In the genomic region with DNA sequence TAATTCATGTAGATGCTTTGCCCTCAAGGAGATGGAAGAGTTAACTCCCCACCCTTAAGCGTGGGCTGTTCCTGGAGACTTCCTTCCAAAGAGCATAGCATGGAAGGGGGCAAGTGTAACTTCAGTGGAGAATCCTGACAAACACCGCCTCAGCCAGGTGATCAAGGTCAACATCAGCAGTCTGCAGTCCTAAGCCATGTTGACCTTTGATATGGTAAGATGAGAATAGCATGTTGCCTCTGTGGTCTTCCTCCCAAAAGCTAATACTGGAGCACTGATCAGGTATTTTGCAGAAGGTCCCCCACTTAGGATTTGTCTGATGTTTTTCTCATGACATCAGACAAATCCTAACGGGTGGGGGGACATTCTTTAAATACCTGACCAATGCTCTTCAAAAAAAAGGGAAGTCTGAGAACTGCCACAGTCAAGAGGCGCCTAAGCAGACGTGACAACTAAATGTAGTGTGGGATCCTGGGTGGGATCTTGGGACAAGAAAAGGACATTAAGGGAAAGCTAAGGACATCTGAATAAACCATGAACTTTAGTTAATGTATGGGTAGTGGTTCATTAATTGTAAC, we compare ENCODE assay signal across 23 cellular contexts.
DNase-seq lines count a peak whose midpoint lies in the region; ATAC-seq and TF ChIP-seq lines count a peak whose summit lies in the region.
"Had no signal": no experiment of that assay in that cellular context is flagged by ENCODE, and none has a peak within 500 bp of the region (broad histone marks: within the 10 kb centered on the region; RNA-seq: fewer than 3 reads in every experiment).

No MANE protein-coding gene starts in this region.

- H3K4me3 Mint-ChIP-seq in CD4-positive, CD25-positive, alpha-beta regulatory T cell, result peak overlapping the region in 3 of 4 donors; percentile 32 to 53 (median 53)
- no peak overlapping the region for H3K4me3 Mint-ChIP-seq in mesothelial cell of epicardium

- peaks cover 77% of the 10 kb centered on the region for H3K4me1 ChIP-seq in CD4-positive, CD25-positive, alpha-beta regulatory T cell (ENCODE audit: control insufficient read depth, insufficient read depth, low read length, poor library complexity, severe bottlenecking)
- H3K4me1 ChIP-seq in psoas muscle, result peaks cover 20% of the 10 kb centered on the region
- peaks cover 35% of the 10 kb centered on the region for H3K4me1 ChIP-seq in effector memory CD4-positive, alpha-beta T cell (ENCODE audit: control insufficient read depth, insufficient read depth, low read length, poor library complexity, severe bottlenecking)
- H3K4me1 ChIP-seq: HAP-1 had no signal

- H3K36me3 Mint-ChIP-seq in CD4-positive, CD25-positive, alpha-beta regulatory T cell, result peaks cover 51% of the 10 kb centered on the region
- H3K36me3 Mint-ChIP-seq in activated naive CD4-positive, alpha-beta T cell treated with anti-CD3 and anti-CD28 coated beads, Interleukin-2, amount 50 U/mL, for 72 hours, result peaks cover 20 to 75% of the 10 kb centered on the region in 2 donors
- H3K36me3 Mint-ChIP-seq in mesothelial cell of epicardium, result no peaks in the 10 kb centered on the region

- H3K4me1 Mint-ChIP-seq in CD4-positive, CD25-positive, alpha-beta regulatory T cell, result peaks cover 43 to 94% (median 76%) of the 10 kb centered on the region in 4 donors
- H3K4me1 Mint-ChIP-seq in mesothelial cell of epicardium, result peaks cover 47% of the 10 kb centered on the region

- WGBS in psoas muscle, 3 donors, result 74 to 80% (median 76%) methylated on average over 5 of the region's 5 CpGs

- H3K36me3 ChIP-seq in CD4-positive, CD25-positive, alpha-beta regulatory T cell (ENCODE audit: control insufficient read depth, insufficient read depth, low read length), result peaks cover 24% of the 10 kb centered on the region
- no peaks in the 10 kb centered on the region for H3K36me3 ChIP-seq in psoas muscle (ENCODE audit: insufficient read depth in 1 of 2, low read depth in 1 of 2)
- peaks cover 8% of the 10 kb centered on the region for H3K36me3 ChIP-seq in effector memory CD4-positive, alpha-beta T cell (ENCODE audit: control insufficient read depth, insufficient read depth, low read length)
- H3K36me3 ChIP-seq: HAP-1, upper lobe of left lung had no signal

- TF ChIP-seq CTCF in mesothelial cell of epicardium (IDR thresholded peaks at IDR 0.05; ENCODE audit: unreplicated experiment) (no peak), psoas muscle (IDR thresholded peaks at IDR 0.05) (no peak), GM13976 (IDR thresholded peaks at IDR 0.05; ENCODE audit: borderline replicate concordance, control extremely low read depth, extremely low read depth, insufficient read depth, missing control alignments) (no peak)

- no peak for DNase-seq in CD4-positive, CD25-positive, alpha-beta regulatory T cell
- DNase-seq in EL (peak; percentile 12), mesothelial cell of epicardium (ENCODE audit: low spot score in 2 of 2, unreplicated experiment in 2 of 2) (no peak), psoas muscle (no peak), GM13976 (ENCODE audit: low spot score) (no peak)
- DNase-seq in activated naive CD4-positive, alpha-beta T cell treated with anti-CD3 and anti-CD28 coated beads, Interleukin-2, amount 50 U/mL, for 72 hours (ENCODE audit: low spot score in 2 of 2), result no peak
- DNase-seq in effector memory CD4-positive, alpha-beta T cell, result no peak
- DNase-seq: COR-L47; foreskin fibroblast; hypothalamus; midbrain; NCI-H1930; NCI-H510A treated with DMSO at 0.1 percent for 48 hours; right cardiac atrium; stimulated activated naive CD4-positive, alpha-beta T cell; upper lobe of left lung had no signal

- no peak for ATAC-seq in CD4-positive, CD25-positive, alpha-beta regulatory T cell (ENCODE audit: low read depth in 2 of 2)
- ATAC-seq in activated naive CD4-positive, alpha-beta T cell treated with anti-CD3 and anti-CD28 coated beads, Interleukin-2, amount 50 U/mL, for 72 hours, result no peak
- ATAC-seq in psoas muscle, result no peak
- no peak for ATAC-seq in HG03196 (IDR thresholded peaks at IDR 0.05; ENCODE audit: unreplicated experiment)
- ATAC-seq: right cardiac atrium, Right ventricle myocardium inferior had no signal

- in situ Hi-C loops in GM13976 (cut with MboI; ENCODE audit: low sequenced_read_pairs, unreplicated experiment), result no loop called here

- peak overlapping the region; percentile 47 to 86 (median 79) for H3K27ac Mint-ChIP-seq in CD4-positive, CD25-positive, alpha-beta regulatory T cell
- H3K27ac Mint-ChIP-seq in activated naive CD4-positive, alpha-beta T cell treated with anti-CD3 and anti-CD28 coated beads, Interleukin-2, amount 50 U/mL, for 72 hours, result peak overlapping the region; percentile 39 to 57
- peak overlapping the region; percentile 43 for H3K27ac Mint-ChIP-seq in mesothelial cell of epicardium

- no peak overlapping the region for H3K4me3 ChIP-seq in CD4-positive, CD25-positive, alpha-beta regulatory T cell (ENCODE audit: low read depth, low read length)
- H3K4me3 ChIP-seq in psoas muscle, result no peak overlapping the region
- no peak overlapping the region for H3K4me3 ChIP-seq in effector memory CD4-positive, alpha-beta T cell (ENCODE audit: insufficient read depth, low read depth, low read length, poor library complexity, severe bottlenecking)
- H3K4me3 ChIP-seq: coronary artery, HAP-1, upper lobe of left lung had no signal

- no peaks in the 10 kb centered on the region for H3K27me3 ChIP-seq in CD4-positive, CD25-positive, alpha-beta regulatory T cell (ENCODE audit: control insufficient read depth, insufficient read depth, low read length)
- H3K27me3 ChIP-seq in psoas muscle (ENCODE audit: insufficient read depth in 3 of 3, low read length in 2 of 3), result no peaks in the 10 kb centered on the region
- no peaks in the 10 kb centered on the region for H3K27me3 ChIP-seq in effector memory CD4-positive, alpha-beta T cell (replicated peaks; ENCODE audit: control insufficient read depth, insufficient read depth, low read length, poor library complexity, severe bottlenecking)
- H3K27me3 ChIP-seq: upper lobe of left lung had no signal

- no peaks in the 10 kb centered on the region for H3K9me3 Mint-ChIP-seq in CD4-positive, CD25-positive, alpha-beta regulatory T cell
- H3K9me3 Mint-ChIP-seq in activated naive CD4-positive, alpha-beta T cell treated with anti-CD3 and anti-CD28 coated beads, Interleukin-2, amount 50 U/mL, for 72 hours, result peaks cover 0 to 4% of the 10 kb centered on the region in 2 donors
- no peaks in the 10 kb centered on the region for H3K9me3 Mint-ChIP-seq in mesothelial cell of epicardium

- no peaks in the 10 kb centered on the region for H3K27me3 Mint-ChIP-seq in CD4-positive, CD25-positive, alpha-beta regulatory T cell
- H3K27me3 Mint-ChIP-seq in mesothelial cell of epicardium (ENCODE audit: low read depth), result no peaks in the 10 kb centered on the region

- intact Hi-C loops in psoas muscle (cut with DNase I), result no loop called here

- H3K27ac ChIP-seq in CD4-positive, CD25-positive, alpha-beta regulatory T cell (ENCODE audit: insufficient read depth, low read length, poor library complexity, severe bottlenecking), result no peak overlapping the region
- H3K27ac ChIP-seq in psoas muscle, result no peak overlapping the region
- H3K27ac ChIP-seq in effector memory CD4-positive, alpha-beta T cell (ENCODE audit: insufficient read depth, low read length, poor library complexity, severe bottlenecking), result no peak overlapping the region
- H3K27ac ChIP-seq: coronary artery, HL-60, KMS-11, upper lobe of left lung, VCaP had no signal

- no peaks in the 10 kb centered on the region for H3K9me3 ChIP-seq in CD4-positive, CD25-positive, alpha-beta regulatory T cell (ENCODE audit: control insufficient read depth in 2 of 2, low read length in 2 of 2)
- H3K9me3 ChIP-seq in psoas muscle, result no peaks in the 10 kb centered on the region
- no peaks in the 10 kb centered on the region for H3K9me3 ChIP-seq in effector memory CD4-positive, alpha-beta T cell (ENCODE audit: control insufficient read depth, low read length)
- H3K9me3 ChIP-seq: HAP-1, upper lobe of left lung had no signal
